8 cellular contexts compared by ENCODE assay signal in the genomic region with DNA sequence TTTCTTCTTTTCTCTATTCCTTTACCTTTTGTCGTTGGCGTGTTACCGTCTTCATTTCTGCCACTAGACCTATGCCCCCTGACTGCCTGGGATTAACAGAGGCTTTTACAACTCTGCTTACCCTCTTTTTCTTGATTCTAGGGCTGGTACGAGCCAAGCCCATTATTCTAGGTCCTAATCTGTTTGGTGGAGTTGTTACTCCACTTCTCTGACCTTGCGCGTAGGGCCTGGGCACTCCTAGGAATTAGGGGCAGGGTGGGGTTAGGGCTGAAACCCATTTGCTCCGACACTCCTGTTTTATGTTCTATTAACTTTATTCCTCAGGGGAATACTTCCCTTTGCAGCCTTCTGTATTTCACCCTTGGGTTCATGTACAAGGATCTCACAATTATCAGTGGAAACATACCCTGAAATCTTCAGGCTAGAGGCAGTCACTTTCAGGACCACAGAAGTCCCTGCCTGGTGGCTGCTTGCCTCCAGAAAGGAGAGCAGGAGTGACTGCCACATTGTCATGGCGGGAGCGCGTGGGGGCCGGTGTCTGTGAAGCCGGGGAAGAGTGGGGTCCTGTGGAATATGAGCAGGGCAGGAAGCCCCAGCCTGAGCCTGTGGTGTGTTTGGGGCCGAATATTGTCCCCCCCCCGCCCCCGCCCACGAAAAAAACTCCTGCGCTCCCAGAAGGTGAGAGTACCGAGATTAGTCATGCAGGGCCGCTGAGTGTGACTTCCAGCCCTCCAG. TPM values are rescaled to one million over a fixed set of nuclear protein-coding genes. Genes with fewer than 3 reads are reported as not detected.
DNase-seq lines count a peak whose midpoint lies in the region; ATAC-seq, FAIRE-seq and TF ChIP-seq lines count a peak whose summit lies in the region.

No MANE protein-coding gene starts in this region.

- DNase-seq in HCT116 (ENCODE audit: low read depth, low spot score) (no peak), astrocyte (ENCODE audit: low read depth) (no peak), left lung (no peak), tibial artery (no peak), ecto neural progenitor cell (ENCODE audit: low spot score) (no peak), NCI-H2107 treated with DMSO at 0.1 percent for 48 hours (lab: John Stamatoyannopoulos, UW; ENCODE audit: unreplicated experiment) (no peak)
- DNase-seq in activated CD8-positive, alpha-beta memory T cell treated with anti-CD3 and anti-CD28 coated beads for 24 hours: no peak

- RAD21 ChIA-PET in HCT116 (lab: Charles Lee; ENCODE audit: low non-redundant PET in 1 of 2, low total read pairs in 2 of 2, uncharacterized antibody in 2 of 2, unreplicated experiment in 2 of 2): interaction anchor here in 1 of 2 experiments (0.8 kb wide), 1 partner anchor 17 kb away, joined by 3 read pairs; no protein-coding TSS in a partner anchor

- no peak for TF ChIP-seq RAD21 in HCT116 (IDR thresholded peaks at IDR 0.05; ENCODE audit: low read depth)

- ATAC-seq in HCT116 (peak; percentile 35), left lung (peak; percentile 9)

- H3K36me3 Mint-ChIP-seq in astrocyte (ENCODE audit: low read depth, unreplicated experiment): no peaks in the 10 kb centered on the region

- H3K79me2 ChIP-seq in ACC112 (ENCODE audit: control insufficient read depth, insufficient read depth, low read length, unreplicated experiment) (peaks cover 3% of the 10 kb centered on the region), HCT116 (ENCODE audit: insufficient read depth, low read length) (no peaks in the 10 kb centered on the region), astrocyte (ENCODE audit: insufficient read depth, low read length) (no peaks in the 10 kb centered on the region)

- no peaks in the 10 kb centered on the region for H3K4me1 Mint-ChIP-seq in astrocyte (ENCODE audit: low read depth, unreplicated experiment)

- FAIRE-seq in astrocyte (lab: Jason Lieb, UNC): no peak

- TF ChIP-seq POLR2A in HCT116 (IDR thresholded peaks at IDR 0.05; ENCODE audit: borderline replicate concordance, extremely low read depth, insufficient read depth, insufficient read length): no peak

- peaks cover 21% of the 10 kb centered on the region for H3K27me3 Mint-ChIP-seq in astrocyte (ENCODE audit: low read depth, unreplicated experiment)

- CTCF ChIA-PET in HCT116 (lab: Charles Lee): no interaction called here

- no peaks in the 10 kb centered on the region for H3K9me3 Mint-ChIP-seq in astrocyte (ENCODE audit: unreplicated experiment)

- H3K27me3 ChIP-seq in ACC112 (ENCODE audit: insufficient read depth, low read length) (no peaks in the 10 kb centered on the region), HCT116 (ENCODE audit: insufficient read depth, low read length) (no peaks in the 10 kb centered on the region), astrocyte (ENCODE audit: insufficient read depth, low read length) (no peaks in the 10 kb centered on the region), left lung (peaks cover 7 to 40% of the 10 kb centered on the region in 2 donors), tibial artery (peaks cover 0 to 3% of the 10 kb centered on the region in 2 donors)

- no peaks in the 10 kb centered on the region for H3K9me3 ChIP-seq in HCT116 (ENCODE audit: control insufficient read depth in 1 of 2, insufficient read depth in 1 of 2, low read depth in 1 of 2, low read length in 2 of 2)
- H3K9me3 ChIP-seq in astrocyte (ENCODE audit: insufficient read depth, low read depth, low read length): no peaks in the 10 kb centered on the region
- H3K9me3 ChIP-seq in left lung: no peaks in the 10 kb centered on the region
- no peaks in the 10 kb centered on the region for H3K9me3 ChIP-seq in tibial artery

- H2AFZ ChIP-seq in ACC112 (ENCODE audit: low read length, unreplicated experiment) (peak overlapping the region; percentile 81), HCT116 (ENCODE audit: low read depth, low read length, poor library complexity, severe bottlenecking) (peak overlapping the region; percentile 57), astrocyte (ENCODE audit: low read depth, low read length) (peak overlapping the region; percentile 96)

- no peaks in the 10 kb centered on the region for H4K20me1 ChIP-seq in HCT116 (ENCODE audit: insufficient read depth)
- no peaks in the 10 kb centered on the region for H4K20me1 ChIP-seq in astrocyte (ENCODE audit: insufficient read depth, low read length)

- POLR2A ChIA-PET in HCT116 (lab: Charles Lee): no interaction called here

- TF ChIP-seq CTCF in HCT116 (IDR thresholded peaks at IDR 0.05 in 2 of 3, conservative IDR thresholded peaks at IDR 0.05 in 1 of 3; ENCODE audit: borderline replicate concordance in 1 of 3, insufficient read depth in 1 of 3, low read depth in 2 of 3, low read length in 2 of 3) (no peak), astrocyte (IDR thresholded peaks at IDR 0.05; ENCODE audit: insufficient read depth, low read depth, low read length) (no peak), left lung (IDR thresholded peaks at IDR 0.05) (no peak), tibial artery (IDR thresholded peaks at IDR 0.05) (no peak)

- no peaks in the 10 kb centered on the region for H3K9me2 ChIP-seq in HCT116 (ENCODE audit: insufficient read depth)

- H3K4me3 Mint-ChIP-seq in astrocyte (ENCODE audit: unreplicated experiment): peak overlapping the region; percentile 82

- H3K27ac Mint-ChIP-seq in astrocyte (ENCODE audit: unreplicated experiment): no peak overlapping the region

- H3K4me2 ChIP-seq in HCT116 (ENCODE audit: low read length): peak overlapping the region; percentile 97
- H3K4me2 ChIP-seq in astrocyte (ENCODE audit: low read length): peak overlapping the region; percentile 96

- peaks cover 3% of the 10 kb centered on the region for H3K4me1 ChIP-seq in ACC112 (ENCODE audit: control insufficient read depth, insufficient read depth, low read length, unreplicated experiment)
- H3K4me1 ChIP-seq in HCT116 (ENCODE audit: control insufficient read depth in 1 of 2, insufficient read depth in 2 of 2, low read length in 2 of 2): peaks cover 0 to 25% of the 10 kb centered on the region in 2 experiments; a peak in 2 of 4 replicates
- peaks cover 6% of the 10 kb centered on the region for H3K4me1 ChIP-seq in astrocyte (ENCODE audit: insufficient read depth, low read length)
- peaks cover 4 to 10% of the 10 kb centered on the region in 2 donors for H3K4me1 ChIP-seq in left lung
- peaks cover 0 to 16% (median 10%) of the 10 kb centered on the region in 4 donors for H3K4me1 ChIP-seq in tibial artery

- no TSS peak for BruUV-seq in HCT116 (replicated peaks; lab: Mats Ljungman, UMichigan)

- H3K27ac ChIP-seq in ACC112 (ENCODE audit: low read depth, low read length): no peak overlapping the region
- H3K27ac ChIP-seq in HCT116 (ENCODE audit: low read depth, low read length): no peak overlapping the region; the same call in 1 of the 2 replicates
- peak overlapping the region; percentile 47 for H3K27ac ChIP-seq in astrocyte (ENCODE audit: low read depth, low read length)
- peak overlapping the region; percentile 62 to 83 for H3K27ac ChIP-seq in left lung
- peak overlapping the region; percentile 68 to 74 for H3K27ac ChIP-seq in tibial artery

- intact Hi-C loops in HCT116 (cut with micrococcal nuclease) (no loop called here), left lung (cut with DNase I) (no loop called here), tibial artery (cut with DNase I; ENCODE audit: low total_unique reads) (no loop called here)

- no peaks in the 10 kb centered on the region for H3K36me3 ChIP-seq in ACC112 (ENCODE audit: insufficient read depth, low read length)
- no peaks in the 10 kb centered on the region for H3K36me3 ChIP-seq in HCT116 (ENCODE audit: control insufficient read depth in 1 of 2, insufficient read depth in 2 of 2, low read length in 2 of 2)
- H3K36me3 ChIP-seq in astrocyte (ENCODE audit: insufficient read depth, low read length): no peaks in the 10 kb centered on the region
- H3K36me3 ChIP-seq in left lung: no peaks in the 10 kb centered on the region
- no peaks in the 10 kb centered on the region for H3K36me3 ChIP-seq in tibial artery

- H3K4me3 ChIP-seq in ACC112 (ENCODE audit: low read depth, low read length): peak overlapping the region; percentile 95
- peak overlapping the region; percentile 53 to 68 for H3K4me3 ChIP-seq in HCT116 (replicated peaks in 1 of 2; ENCODE audit: low read depth in 1 of 2, low read length in 2 of 2)
- H3K4me3 ChIP-seq in astrocyte (ENCODE audit: insufficient read depth, low read depth, low read length): peak overlapping the region; percentile 70
- H3K4me3 ChIP-seq in left lung: peak overlapping the region; percentile 56 to 64
- H3K4me3 ChIP-seq in tibial artery: peak overlapping the region; percentile 61 to 62

- H3K9ac ChIP-seq in HCT116 (ENCODE audit: low read length) (peak overlapping the region; percentile 62), astrocyte (ENCODE audit: low read length) (peak overlapping the region; percentile 81)

TF ChIP-seq in HCT116, 20 proteins besides CTCF, POLR2A, EP300 and RAD21:
- TF ChIP-seq, protein P1, sequence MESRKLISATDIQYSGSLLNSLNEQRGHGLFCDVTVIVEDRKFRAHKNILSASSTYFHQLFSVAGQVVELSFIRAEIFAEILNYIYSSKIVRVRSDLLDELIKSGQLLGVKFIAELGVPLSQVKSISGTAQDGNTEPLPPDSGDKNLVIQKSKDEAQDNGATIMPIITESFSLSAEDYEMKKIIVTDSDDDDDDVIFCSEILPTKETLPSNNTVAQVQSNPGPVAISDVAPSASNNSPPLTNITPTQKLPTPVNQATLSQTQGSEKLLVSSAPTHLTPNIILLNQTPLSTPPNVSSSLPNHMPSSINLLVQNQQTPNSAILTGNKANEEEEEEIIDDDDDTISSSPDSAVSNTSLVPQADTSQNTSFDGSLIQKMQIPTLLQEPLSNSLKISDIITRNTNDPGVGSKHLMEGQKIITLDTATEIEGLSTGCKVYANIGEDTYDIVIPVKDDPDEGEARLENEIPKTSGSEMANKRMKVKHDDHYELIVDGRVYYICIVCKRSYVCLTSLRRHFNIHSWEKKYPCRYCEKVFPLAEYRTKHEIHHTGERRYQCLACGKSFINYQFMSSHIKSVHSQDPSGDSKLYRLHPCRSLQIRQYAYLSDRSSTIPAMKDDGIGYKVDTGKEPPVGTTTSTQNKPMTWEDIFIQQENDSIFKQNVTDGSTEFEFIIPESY (IDR thresholded peaks at IDR 0.05; ENCODE audit: extremely low read depth, insufficient replicate concordance, low read length): no peak
- TF ChIP-seq POLR2AphosphoS5 (IDR thresholded peaks at IDR 0.05; ENCODE audit: low read depth, low read length): no peak
- TF ChIP-seq, protein P2, sequence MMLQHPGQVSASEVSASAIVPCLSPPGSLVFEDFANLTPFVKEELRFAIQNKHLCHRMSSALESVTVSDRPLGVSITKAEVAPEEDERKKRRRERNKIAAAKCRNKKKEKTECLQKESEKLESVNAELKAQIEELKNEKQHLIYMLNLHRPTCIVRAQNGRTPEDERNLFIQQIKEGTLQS (IDR thresholded peaks at IDR 0.05): no peak
- no peak for TF ChIP-seq ZFX (IDR thresholded peaks at IDR 0.05)
- TF ChIP-seq EGR1 (IDR thresholded peaks at IDR 0.05; ENCODE audit: low read depth): peak; percentile 60

RNA-seq across cellular contexts. Expression of gene SLC37A2, which starts 0.7 kb away (rescaled TPM):
- total RNA-seq in HCT116 (2021; ENCODE audit: unreplicated experiment) (5.1 TPM), astrocyte (0.62 and 1.3 TPM in 2 replicates), left lung (10 to 100 TPM; 19.3 to 42.5 TPM)
- polyA plus RNA-seq in HCT116 (2012): 3.8 and 4.2 TPM in 2 replicates

RNA-seq across cellular contexts. Expression of gene TMEM218, which starts 49.1 kb away (rescaled TPM):
- 17.9 TPM for total RNA-seq in HCT116 (2021; ENCODE audit: unreplicated experiment)
- 13.3 and 16.6 TPM in 2 replicates for polyA plus RNA-seq in HCT116 (2012)
- 11.6 and 11.9 TPM in 2 replicates for total RNA-seq in astrocyte
- total RNA-seq in left lung: 10 to 100 TPM; 19.9 to 28.1 TPM

Comparison
In these comparisons a context has a peak if more than half of its experiments do, and no peak if none do; other contexts are left out.
1. H3K27ac ChIP-seq: peak in astrocyte (single experiment), left lung (2 of 2) and tibial artery (2 of 2); none in ACC112 (single experiment) and HCT116 (single experiment).
2. Peak in every context shown above with its lines, with median percentiles within 50 percentile points of each other: H2AFZ ChIP-seq and H3K4me3 ChIP-seq.